8 cellular contexts compared by ENCODE assay signal in genomic region chr22:19122752-19123492, GRCh38. TPM values are rescaled to one million over a fixed set of nuclear protein-coding genes. Genes with fewer than 3 reads are reported as not detected.
DNase-seq lines count a peak whose midpoint lies in the region; ATAC-seq and TF ChIP-seq lines count a peak whose summit lies in the region.

No MANE protein-coding gene starts in this region.

- no TSS peak for BruUV-seq in OCI-LY7 (replicated peaks; lab: Mats Ljungman, UMichigan)

- peak overlapping the region; percentile 93 for H3K4me3 ChIP-seq in OCI-LY7 (ENCODE audit: low read depth, low read length, poor library complexity, severe bottlenecking)
- peak overlapping the region; percentile 62 to 67 for H3K4me3 ChIP-seq in mucosa of rectum (ENCODE audit: low read length in 2 of 2)

- CTCF ChIA-PET in OCI-LY7 (lab: Charles Lee; ENCODE audit: unreplicated experiment): no interaction called here

- no peaks in the 10 kb centered on the region for H3K9me3 Mint-ChIP-seq in effector memory CD8-positive, alpha-beta T cell

- intact Hi-C loops in OCI-LY7 (cut with micrococcal nuclease; ENCODE audit: unreplicated experiment): no loop called here

- H3K4me1 ChIP-seq in OCI-LY7 (ENCODE audit: insufficient read depth, low read length, poor library complexity, severe bottlenecking): peaks cover 39% of the 10 kb centered on the region
- H3K4me1 ChIP-seq in mucosa of rectum (ENCODE audit: control insufficient read depth in 2 of 2, insufficient read depth in 2 of 2, low read length in 2 of 2): peaks cover 31 to 35% of the 10 kb centered on the region in 2 donors

- no peaks in the 10 kb centered on the region for H3K9me3 ChIP-seq in OCI-LY7 (ENCODE audit: low read length)
- no peaks in the 10 kb centered on the region for H3K9me3 ChIP-seq in mucosa of rectum (ENCODE audit: control insufficient read depth in 2 of 2, low read length in 2 of 2)

- peaks cover 36% of the 10 kb centered on the region for H3K79me2 ChIP-seq in OCI-LY7 (ENCODE audit: insufficient read depth, low read depth, low read length)

- peak overlapping the region; percentile 83 for H2AFZ ChIP-seq in OCI-LY7 (ENCODE audit: low read length)

- POLR2A ChIA-PET in OCI-LY7 (lab: Charles Lee): interaction anchor here (0.6 kb wide), 1 partner anchor 118 kb away, joined by 4 read pairs; no protein-coding TSS in a partner anchor

- no peak for ATAC-seq in effector memory CD8-positive, alpha-beta T cell (replicated peaks)
- no peak for ATAC-seq in HG03442 (IDR thresholded peaks at IDR 0.05; ENCODE audit: unreplicated experiment)

- H3K4me2 ChIP-seq in OCI-LY7 (ENCODE audit: low read length): peak overlapping the region; percentile 86

- peaks cover 12% of the 10 kb centered on the region; the same call in 1 of the 2 replicates for H4K20me1 ChIP-seq in OCI-LY7 (ENCODE audit: insufficient read depth, low read length)

- no peaks in the 10 kb centered on the region for H3K27me3 ChIP-seq in mucosa of rectum (ENCODE audit: control insufficient read depth in 2 of 2, insufficient read depth in 2 of 2, low read length in 2 of 2)

- peak overlapping the region; percentile 85 to 87 for H3K4me3 Mint-ChIP-seq in effector memory CD8-positive, alpha-beta T cell

- TF ChIP-seq CTCF in OCI-LY7 (conservative IDR thresholded peaks at IDR 0.05; ENCODE audit: low read length): no peak

- peak overlapping the region; percentile 84 to 86 for H3K27ac Mint-ChIP-seq in effector memory CD8-positive, alpha-beta T cell

- H3K36me3 ChIP-seq in OCI-LY7 (ENCODE audit: insufficient read depth, low read length) (no peaks in the 10 kb centered on the region), mucosa of rectum (ENCODE audit: control insufficient read depth in 2 of 2, insufficient read depth in 2 of 2, low read length in 2 of 2) (no peaks in the 10 kb centered on the region)

- H3K27me3 Mint-ChIP-seq in effector memory CD8-positive, alpha-beta T cell: no peaks in the 10 kb centered on the region

- DNase-seq in NCI-H146 (lab: John Stamatoyannopoulos, UW) (peak; percentile 35), NCI-H146 treated with DMSO at 0.1 percent for 48 hours (lab: John Stamatoyannopoulos, UW; ENCODE audit: unreplicated experiment) (no peak), OCI-LY7 (ENCODE audit: low spot score) (no peak), NCI-H128 (lab: John Stamatoyannopoulos, UW; ENCODE audit: unreplicated experiment) (no peak)
- no peak for DNase-seq in effector memory CD8-positive, alpha-beta T cell
- DNase-seq in stimulated activated CD4-positive, alpha-beta T cell treated with anti-CD3 and anti-CD28 coated beads, Interleukin-4, amount 100 ng/mL, for 4 hours: no peak

- H3K4me1 Mint-ChIP-seq in effector memory CD8-positive, alpha-beta T cell (ENCODE audit: low read depth in 2 of 2): peaks cover 28 to 31% of the 10 kb centered on the region in 2 donors

- peaks cover 20% of the 10 kb centered on the region for H3K36me3 Mint-ChIP-seq in effector memory CD8-positive, alpha-beta T cell (ENCODE audit: insufficient read depth)

- no peak overlapping the region for H3K27ac ChIP-seq in OCI-LY7 (ENCODE audit: low read depth, low read length, poor library complexity, severe bottlenecking)
- H3K27ac ChIP-seq in mucosa of rectum (ENCODE audit: low read depth in 2 of 2, low read length in 2 of 2): peak overlapping the region; percentile 23 to 38

- H3K9me2 ChIP-seq in OCI-LY7 (ENCODE audit: insufficient read depth, low read length): no peaks in the 10 kb centered on the region

- peak overlapping the region; percentile 47 to 62 for H3K9ac ChIP-seq in mucosa of rectum (ENCODE audit: low read depth in 1 of 2, low read length in 2 of 2)

RNA-seq across cellular contexts. Expression of gene DGCR2, which starts 0.7 kb away (rescaled TPM):
- 26.6 and 29.7 TPM in 2 replicates for total RNA-seq in OCI-LY7 (2014; rRNA removed; shearing (Covaris generic))
- 26.9 and 27.6 TPM in 2 replicates for total RNA-seq in OCI-LY7 (2022)

RNA-seq across cellular contexts. Expression of gene TSSK2, which starts 8.2 kb away (rescaled TPM):
- total RNA-seq in OCI-LY7 (2014; rRNA removed; shearing (Covaris generic)): not detected in 2 replicates
- not detected in 2 replicates for total RNA-seq in OCI-LY7 (2022)

RNA-seq across cellular contexts. Expression of gene ESS2, which starts 21.5 kb away (rescaled TPM):
- 8.0 and 13.4 TPM in 2 replicates for total RNA-seq in OCI-LY7 (2014; rRNA removed; shearing (Covaris generic))
- total RNA-seq in OCI-LY7 (2022): 14.1 and 15.7 TPM in 2 replicates

RNA-seq across cellular contexts. Expression of gene GSC2, which starts 27.2 kb away (rescaled TPM):
- not detected in 2 replicates for total RNA-seq in OCI-LY7 (2014; rRNA removed; shearing (Covaris generic))
- not detected in 2 replicates for total RNA-seq in OCI-LY7 (2022)

RNA-seq across cellular contexts. Expression of gene SLC25A1, which starts 55.6 kb away (rescaled TPM):
- total RNA-seq in OCI-LY7 (2014; rRNA removed; shearing (Covaris generic)): 52.4 and 59.5 TPM in 2 replicates
- 106 and 117 TPM in 2 replicates for total RNA-seq in OCI-LY7 (2022)
